In the genomic region with DNA sequence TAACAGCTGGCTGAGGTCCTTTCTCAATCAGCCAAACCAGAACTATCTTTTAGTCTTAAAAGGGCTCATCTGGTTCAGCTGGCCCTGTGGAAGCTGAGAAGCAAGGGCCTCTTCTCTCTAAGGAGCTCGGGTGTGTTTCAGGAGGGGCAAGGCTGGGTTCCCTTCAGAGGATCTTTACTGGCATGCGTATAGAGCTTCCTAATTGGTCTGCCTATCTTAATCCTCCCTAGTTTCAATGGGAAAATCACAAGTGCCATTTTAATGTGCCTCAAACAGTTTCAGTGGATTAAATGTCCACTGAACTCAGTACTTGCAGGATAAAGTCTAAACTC, we compare ENCODE assay signal across 11 cellular contexts.
DNase-seq lines count a peak whose midpoint lies in the region; ATAC-seq and TF ChIP-seq lines count a peak whose summit lies in the region.
"Had no signal": no experiment of that assay in that cellular context is flagged by ENCODE, and none has a peak within 500 bp of the region (broad histone marks: within the 10 kb centered on the region; RNA-seq: fewer than 3 reads in every experiment).

No MANE protein-coding gene starts in this region.

- no peak overlapping the region for H3K4me3 Mint-ChIP-seq in activated T-cell treated with anti-CD3 and anti-CD28 coated beads, Interleukin-2, amount 50 U/mL, for 24 hours
- H3K4me3 Mint-ChIP-seq in nephron progenitor cell, result no peak overlapping the region

- H3K4me1 ChIP-seq in ectodermal cell (ENCODE audit: control insufficient read depth, insufficient read depth, low read length), result peaks cover 11% of the 10 kb centered on the region
- peaks cover 0 to 2% of the 10 kb centered on the region in 2 donors for H3K4me1 ChIP-seq in aorta (ENCODE audit: control insufficient read depth in 1 of 2, insufficient read depth in 2 of 2, low read length in 2 of 2)

- H3K9me3 ChIP-seq in ectodermal cell (ENCODE audit: control insufficient read depth, low read length), result no peaks in the 10 kb centered on the region
- no peaks in the 10 kb centered on the region for H3K9me3 ChIP-seq in aorta (ENCODE audit: control insufficient read depth, low read length)

- peaks cover 4% of the 10 kb centered on the region for H3K27me3 Mint-ChIP-seq in activated T-cell treated with anti-CD3 and anti-CD28 coated beads, Interleukin-2, amount 50 U/mL, for 24 hours
- H3K27me3 Mint-ChIP-seq in nephron progenitor cell (ENCODE audit: low read depth, poor library complexity), result no peaks in the 10 kb centered on the region

- no peaks in the 10 kb centered on the region for H3K9me3 Mint-ChIP-seq in activated T-cell treated with anti-CD3 and anti-CD28 coated beads, Interleukin-2, amount 50 U/mL, for 24 hours
- H3K9me3 Mint-ChIP-seq in nephron progenitor cell, result no peaks in the 10 kb centered on the region

- peak; percentile 25 for ATAC-seq in aorta (ENCODE audit: low FRiP score)

- no peak for DNase-seq in activated T-cell treated with anti-CD3 and anti-CD28 coated beads, Interleukin-2, amount 50 U/mL, for 24 hours
- no peak for DNase-seq in activated T-cell treated with anti-CD3 and anti-CD28 coated beads, Interleukin-2, amount 50 U/mL, for 1 hour
- DNase-seq in nephron progenitor cell (no peak), aorta (no peak), OCI-M2 (lab: John Stamatoyannopoulos, UW; ENCODE audit: unreplicated experiment) (no peak), epidermal melanocyte (ENCODE audit: insufficient read length, low spot score) (no peak)
- DNase-seq in stimulated activated CD8-positive, alpha-beta memory T cell treated with anti-CD3 and anti-CD28 coated beads, Interleukin-4, amount 100 ng/mL, for 48 hours, result no peak
- DNase-seq: GDM1, NCI-H524, T-helper 2 cell had no signal

- H3K36me3 ChIP-seq in ectodermal cell (ENCODE audit: control insufficient read depth, insufficient read depth, low read length) (peaks cover 24% of the 10 kb centered on the region), aorta (ENCODE audit: control insufficient read depth in 1 of 2, insufficient read depth in 2 of 2, low read length in 1 of 2) (peaks cover 0 to 1% of the 10 kb centered on the region in 2 donors)

- H3K4me3 ChIP-seq in ectodermal cell (ENCODE audit: insufficient read depth, low read depth, low read length) (no peak overlapping the region), aorta (ENCODE audit: low read length in 2 of 2) (no peak overlapping the region)

- no peaks in the 10 kb centered on the region for H3K36me3 Mint-ChIP-seq in activated T-cell treated with anti-CD3 and anti-CD28 coated beads, Interleukin-2, amount 50 U/mL, for 24 hours (ENCODE audit: low read depth)
- peaks cover 74% of the 10 kb centered on the region for H3K36me3 Mint-ChIP-seq in nephron progenitor cell (ENCODE audit: low read depth)

- no peak for TF ChIP-seq CTCF in nephron progenitor cell (IDR thresholded peaks at IDR 0.05)

- 68 to 75% methylated on average over 2 of the region's 2 CpGs for WGBS in ectodermal cell, 2 experiments
- 97 to 98% methylated on average over 2 of the region's 2 CpGs for WGBS in aorta, 2 donors

- intact Hi-C loops in aorta (cut with DNase I), result loop anchor here in 1 of 2 donors (10.0 kb wide), 1 partner anchor 115 kb away; no protein-coding TSS in a partner anchor

- no peaks in the 10 kb centered on the region for H3K27me3 ChIP-seq in ectodermal cell (ENCODE audit: control insufficient read depth, insufficient read depth, low read length, poor library complexity, severe bottlenecking)
- no peaks in the 10 kb centered on the region for H3K27me3 ChIP-seq in aorta (ENCODE audit: control insufficient read depth in 1 of 2, insufficient read depth in 2 of 2, low read length in 1 of 2)

- peak overlapping the region; percentile 2 for H3K27ac ChIP-seq in ectodermal cell (ENCODE audit: insufficient read depth, low read depth, low read length, poor library complexity, severe bottlenecking)
- peak overlapping the region; percentile 79 for H3K27ac ChIP-seq in aorta (ENCODE audit: low read depth in 1 of 2, low read length in 2 of 2)

- peaks cover 10% of the 10 kb centered on the region for H3K4me1 Mint-ChIP-seq in activated T-cell treated with anti-CD3 and anti-CD28 coated beads, Interleukin-2, amount 50 U/mL, for 24 hours (ENCODE audit: low read depth)
- peaks cover 13% of the 10 kb centered on the region for H3K4me1 Mint-ChIP-seq in nephron progenitor cell

- peak overlapping the region; percentile 1 for H3K27ac Mint-ChIP-seq in activated T-cell treated with anti-CD3 and anti-CD28 coated beads, Interleukin-2, amount 50 U/mL, for 24 hours
- peak overlapping the region; percentile 92 for H3K27ac Mint-ChIP-seq in nephron progenitor cell
